25 cellular contexts compared by ENCODE assay signal in genomic region chr2:202545931-202546330, GRCh38.
"Had no signal": no experiment of that assay in that cellular context is flagged by ENCODE, and none has a peak within 500 bp of the region (broad histone marks: within the 10 kb centered on the region; RNA-seq: fewer than 3 reads in every experiment).

No MANE protein-coding gene starts in this region.

- H3K27me3 ChIP-seq: esophagus squamous epithelium, heart right ventricle, sigmoid colon, spleen, testis, tibial artery had no signal

- H3K9ac ChIP-seq: parathyroid adenoma had no signal

- H3K9me3 Mint-ChIP-seq: effector memory CD8-positive, alpha-beta T cell; immature natural killer cell; memory B cell; natural killer cell treated with Interleukin-12 subunit alpha and Interleukin-12 subunit beta and Interleukin-15 and Interleukin-18, amount 100 ng/mL, for 72 hours; neural crest cell; stimulated activated memory B cell treated with anti-CD40 and anti-IgM and Interleukin-4, amounts not matched to agents 10 μg/mL and 1 μg/mL and 100 μg/mL, for 72 hours; type B pancreatic cell had no signal

- H3K27ac Mint-ChIP-seq: effector memory CD8-positive, alpha-beta T cell; immature natural killer cell; memory B cell; natural killer cell treated with Interleukin-12 subunit alpha and Interleukin-12 subunit beta and Interleukin-15 and Interleukin-18, amount 100 ng/mL, for 72 hours; progenitor cell of endocrine pancreas; stimulated activated memory B cell treated with anti-CD40 and anti-IgM and Interleukin-4, amounts not matched to agents 10 μg/mL and 1 μg/mL and 100 μg/mL, for 72 hours; type B pancreatic cell had no signal

- H3K4me3 Mint-ChIP-seq: effector memory CD8-positive, alpha-beta T cell; immature natural killer cell; memory B cell; natural killer cell treated with Interleukin-12 subunit alpha and Interleukin-12 subunit beta and Interleukin-15 and Interleukin-18, amount 100 ng/mL, for 72 hours; neural crest cell; stimulated activated memory B cell treated with anti-CD40 and anti-IgM and Interleukin-4, amounts not matched to agents 10 μg/mL and 1 μg/mL and 100 μg/mL, for 72 hours; type B pancreatic cell had no signal

- H3K9me3 ChIP-seq: esophagus squamous epithelium, heart right ventricle, sigmoid colon, spleen, testis, tibial artery had no signal

- DNase-seq: cortex of kidney; effector memory CD8-positive, alpha-beta T cell; erythroblast; esophagus squamous epithelium; foreskin melanocyte; glutamatergic neuron; heart right ventricle; hypothalamus; immature natural killer cell; sigmoid colon; spleen; stimulated activated CD4-positive, alpha-beta T cell treated with anti-CD3 and anti-CD28 coated beads, Interleukin-4, amount 100 ng/mL, for 4 hours; stimulated activated naive CD8-positive, alpha-beta T cell treated with anti-CD3 and anti-CD28 coated beads, Interleukin-15, Interleukin-2, amounts not matched to agents 100 U/mL and 50 U/mL, for 24 hours; substantia nigra; testis; tibial artery had no signal

- H3K4me1 Mint-ChIP-seq: immature natural killer cell; memory B cell; neural crest cell; stimulated activated memory B cell treated with anti-CD40 and anti-IgM and Interleukin-4, amounts not matched to agents 10 μg/mL and 1 μg/mL and 100 μg/mL, for 72 hours had no signal

- H3K79me2 ChIP-seq: parathyroid adenoma had no signal

- H3K27me3 Mint-ChIP-seq: effector memory CD8-positive, alpha-beta T cell; memory B cell; natural killer cell treated with Interleukin-12 subunit alpha and Interleukin-12 subunit beta and Interleukin-15 and Interleukin-18, amount 100 ng/mL, for 72 hours; progenitor cell of endocrine pancreas; stimulated activated memory B cell treated with anti-CD40 and anti-IgM and Interleukin-4, amounts not matched to agents 10 μg/mL and 1 μg/mL and 100 μg/mL, for 72 hours; type B pancreatic cell had no signal

- H3K4me1 ChIP-seq: esophagus squamous epithelium, parathyroid adenoma, testis had no signal

- H2AFZ ChIP-seq: parathyroid adenoma had no signal

- ATAC-seq: effector memory CD8-positive, alpha-beta T cell; heart right ventricle; natural killer cell treated with Interleukin-12 subunit alpha and Interleukin-12 subunit beta and Interleukin-15 and Interleukin-18, amount 100 ng/mL, for 72 hours; stimulated activated memory B cell treated with anti-CD40 and anti-IgM and Interleukin-4, amounts not matched to agents 10 μg/mL and 1 μg/mL and 100 μg/mL, for 72 hours had no signal

- H3K4me3 ChIP-seq: esophagus squamous epithelium, heart right ventricle, lung, sigmoid colon, spleen, testis, tibial artery had no signal

- H3K36me3 Mint-ChIP-seq: natural killer cell treated with Interleukin-12 subunit alpha and Interleukin-12 subunit beta and Interleukin-15 and Interleukin-18, amount 100 ng/mL, for 72 hours had no signal

- H3K36me3 ChIP-seq: sigmoid colon had no signal

- H3K27ac ChIP-seq: esophagus squamous epithelium, heart right ventricle, parathyroid adenoma, sigmoid colon, spleen, testis, tibial artery had no signal

- FAIRE-seq: keratinocyte had no signal
